In genomic region chr10:82910301-82910700, GRCh38 we compare ENCODE assay signal across 17 cellular contexts.
DNase-seq lines count a peak whose midpoint lies in the region; TF ChIP-seq lines count a peak whose summit lies in the region.
"Had no signal": no experiment of that assay in that cellular context is flagged by ENCODE, and none has a peak within 500 bp of the region (broad histone marks: within the 10 kb centered on the region; RNA-seq: fewer than 3 reads in every experiment).

No MANE protein-coding gene starts in this region.

- no peak overlapping the region for H2BK120ac ChIP-seq in mesenchymal stem cell (ENCODE audit: low read depth, low read length)

- TF ChIP-seq CTCF in HFFc6 (IDR thresholded peaks at IDR 0.05) (no peak), epithelial cell of esophagus (IDR thresholded peaks at IDR 0.05; ENCODE audit: insufficient read depth, low read depth, low read length, missing control alignments) (no peak), left ventricle myocardium inferior (IDR thresholded peaks at IDR 0.05; ENCODE audit: borderline replicate concordance) (no peak)

- no peak overlapping the region for H3K18ac ChIP-seq in mesenchymal stem cell (ENCODE audit: low read depth in 1 of 2, low read length in 2 of 2)

- no peak overlapping the region for H3K9ac ChIP-seq in mesenchymal stem cell (ENCODE audit: low read length)

- peaks cover 44% of the 10 kb centered on the region for H3K4me1 Mint-ChIP-seq in HFFc6 (ENCODE audit: low read depth)
- H3K4me1 Mint-ChIP-seq: CD4-positive, CD25-positive, alpha-beta regulatory T cell; CD8-positive, alpha-beta memory T cell; H9 had no signal

- H2BK5ac ChIP-seq in mesenchymal stem cell (ENCODE audit: low read depth, low read length, poor library complexity, severe bottlenecking), result no peak overlapping the region

- no peak overlapping the region for H2AFZ ChIP-seq in mesenchymal stem cell (ENCODE audit: low read depth, low read length)

- no peak overlapping the region for H3K27ac ChIP-seq in mesenchymal stem cell (ENCODE audit: low read length, poor library complexity, severe bottlenecking)
- H3K27ac ChIP-seq in left ventricle myocardium inferior (replicated peaks), result no peak overlapping the region

- H3K9me3 Mint-ChIP-seq in HFFc6, result peaks cover 11% of the 10 kb centered on the region
- H3K9me3 Mint-ChIP-seq: H9 had no signal

- intact Hi-C loops in left ventricle myocardium inferior (cut with micrococcal nuclease), result no loop called here

- H2BK15ac ChIP-seq in mesenchymal stem cell (ENCODE audit: low read depth, poor library complexity, severe bottlenecking), result no peak overlapping the region

- H3K4me1 ChIP-seq in mesenchymal stem cell (ENCODE audit: control insufficient read depth, insufficient read depth, low read depth, low read length) (no peaks in the 10 kb centered on the region), left ventricle myocardium inferior (no peaks in the 10 kb centered on the region)
- H3K4me1 ChIP-seq: BE2C had no signal

- no peak overlapping the region for H2BK12ac ChIP-seq in mesenchymal stem cell (ENCODE audit: low read length in 2 of 2)

- no peak overlapping the region for H4K8ac ChIP-seq in mesenchymal stem cell (ENCODE audit: low read length)

- no peak overlapping the region for H3K4me2 ChIP-seq in mesenchymal stem cell (ENCODE audit: low read length, poor library complexity, severe bottlenecking)

- H3K4ac ChIP-seq in mesenchymal stem cell (ENCODE audit: low read depth in 1 of 2, low read length in 2 of 2), result no peak overlapping the region

- 44% methylated on average over 2 of the region's 3 CpGs for WGBS in mesenchymal stem cell

- H3K79me1 ChIP-seq in mesenchymal stem cell (replicated peaks; ENCODE audit: low read length, poor library complexity, severe bottlenecking), result no peaks in the 10 kb centered on the region

- H3K4me3 Mint-ChIP-seq in HFFc6, result no peak overlapping the region
- H3K4me3 Mint-ChIP-seq: CD4-positive, CD25-positive, alpha-beta regulatory T cell; CD8-positive, alpha-beta memory T cell; H9 had no signal

- peaks cover 11% of the 10 kb centered on the region; the same call in 1 of the 2 replicates for H3K36me3 Mint-ChIP-seq in HFFc6 (ENCODE audit: low read depth)
- H3K36me3 Mint-ChIP-seq: CD4-positive, CD25-positive, alpha-beta regulatory T cell; CD8-positive, alpha-beta memory T cell had no signal

- no peaks in the 10 kb centered on the region; the same call in 1 of the 2 replicates for H3K27me3 Mint-ChIP-seq in HFFc6 (ENCODE audit: insufficient read depth)
- H3K27me3 Mint-ChIP-seq: CD4-positive, CD25-positive, alpha-beta regulatory T cell had no signal

- H2AK5ac ChIP-seq in mesenchymal stem cell (ENCODE audit: low read length, severe bottlenecking), result no peak overlapping the region

- H3K9me3 ChIP-seq in mesenchymal stem cell (ENCODE audit: control insufficient read depth, low read length) (peaks cover 11% of the 10 kb centered on the region), left ventricle myocardium inferior (replicated peaks) (peaks cover 15% of the 10 kb centered on the region)
- H3K9me3 ChIP-seq: BE2C had no signal

- H4K91ac ChIP-seq in mesenchymal stem cell (ENCODE audit: low read length), result no peak overlapping the region

- H3K27me3 ChIP-seq in mesenchymal stem cell (ENCODE audit: control insufficient read depth in 1 of 2, insufficient read depth in 1 of 2, low read length in 2 of 2) (no peaks in the 10 kb centered on the region), left ventricle myocardium inferior (ENCODE audit: low read depth) (no peaks in the 10 kb centered on the region)
- H3K27me3 ChIP-seq: BE2C had no signal

- DNase-seq in HFFc6 (peak; percentile 16), RPMI7951 (ENCODE audit: low read depth) (peak; percentile 13), epithelial cell of esophagus (ENCODE audit: low read depth) (peak; percentile 2), mesenchymal stem cell (peak; percentile 82), left ventricle myocardium inferior (no peak)
- no peak for DNase-seq in activated CD4-positive, alpha-beta T cell treated with anti-CD3 and anti-CD28 coated beads, Interleukin-2, amount 50 U/mL, for 4 hours
- DNase-seq: BE2C; C1 segment of cervical spinal cord; CD4-positive, CD25-positive, alpha-beta regulatory T cell; CD8-positive, alpha-beta memory T cell; COR-L47; DMS 273 treated with DMSO at 0.1 percent for 48 hours; DMS53; DND-41; EL; H9 had no signal

- H3K27ac Mint-ChIP-seq in HFFc6, result peak overlapping the region; percentile 10; the same call in 1 of the 2 replicates
- H3K27ac Mint-ChIP-seq: CD4-positive, CD25-positive, alpha-beta regulatory T cell; CD8-positive, alpha-beta memory T cell; H9 had no signal

- H3K14ac ChIP-seq in mesenchymal stem cell (ENCODE audit: low read length in 2 of 2), result no peak overlapping the region

- H3K36me3 ChIP-seq in mesenchymal stem cell (ENCODE audit: control insufficient read depth in 1 of 2, insufficient read depth in 2 of 2, low read depth in 1 of 2, low read length in 2 of 2), result no peaks in the 10 kb centered on the region
- no peaks in the 10 kb centered on the region for H3K36me3 ChIP-seq in left ventricle myocardium inferior
- H3K36me3 ChIP-seq: BE2C had no signal

- H3K4me3 ChIP-seq in epithelial cell of esophagus (ENCODE audit: low read length), result no peak overlapping the region
- no peak overlapping the region for H3K4me3 ChIP-seq in mesenchymal stem cell (ENCODE audit: insufficient read depth in 1 of 2, low read depth in 1 of 2, low read length in 2 of 2)
- H3K4me3 ChIP-seq in left ventricle myocardium inferior, result no peak overlapping the region
- H3K4me3 ChIP-seq: GM12878 had no signal

- no peak overlapping the region for H3K23ac ChIP-seq in mesenchymal stem cell (ENCODE audit: low read length in 2 of 2)

Comparison
In these comparisons a context has a peak if more than half of its experiments do, and no peak if none do; other contexts are left out.
1. DNase-seq: peak in HFFc6 (single experiment), RPMI7951 (single experiment), epithelial cell of esophagus (single experiment) and mesenchymal stem cell (single experiment); none in left ventricle myocardium inferior (single experiment) and activated CD4-positive, alpha-beta T cell treated with anti-CD3 and anti-CD28 coated beads, Interleukin-2, amount 50 U/mL, for 4 hours (0 of 2).